ENCODE assay signal across 8 cellular contexts in genomic region chr12:123076604-123077297, GRCh38.
A peak's percentile ranks its signal among the peaks of the same experiment; 100 is the strongest.
DNase-seq lines count a peak whose midpoint lies in the region; ATAC-seq, FAIRE-seq and TF ChIP-seq lines count a peak whose summit lies in the region.

No MANE protein-coding gene starts in this region.

- ATAC-seq in GM18870 (IDR thresholded peaks at IDR 0.05; ENCODE audit: unreplicated experiment): no peak
- ATAC-seq in HG03139 (IDR thresholded peaks at IDR 0.05; ENCODE audit: unreplicated experiment): no peak

- H3K9me3 Mint-ChIP-seq in HFFc6: no peaks in the 10 kb centered on the region

- H3K9me3 ChIP-seq in esophagus squamous epithelium: no peaks in the 10 kb centered on the region

- intact Hi-C loops in esophagus squamous epithelium (cut with DNase I): no loop called here

- peak overlapping the region in 3 of 4 donors; percentile 48 to 71 (median 65) for H3K27ac ChIP-seq in esophagus squamous epithelium

- no peak for TF ChIP-seq POLR2A in H54 (IDR thresholded peaks at IDR 0.05; ENCODE audit: low read depth, low read length)
- TF ChIP-seq POLR2A in esophagus squamous epithelium (IDR thresholded peaks at IDR 0.05): no peak

- H3K36me3 ChIP-seq in esophagus squamous epithelium: no peaks in the 10 kb centered on the region

- WGBS in esophagus squamous epithelium, 2 donors: 17 to 77% methylated on average over 2 to 11 of the region's 11 CpGs

- H3K27me3 ChIP-seq in esophagus squamous epithelium: no peaks in the 10 kb centered on the region

- no peak overlapping the region for H3K4me3 ChIP-seq in esophagus squamous epithelium

- peaks cover 19% of the 10 kb centered on the region for H3K4me1 Mint-ChIP-seq in HFFc6 (ENCODE audit: low read depth)

- no peak overlapping the region for H3K27ac Mint-ChIP-seq in HFFc6

- FAIRE-seq in H54 (lab: Jason Lieb, UNC): no peak

- TF ChIP-seq CTCF in esophagus squamous epithelium (IDR thresholded peaks at IDR 0.05) (no peak), HFFc6 (IDR thresholded peaks at IDR 0.05) (no peak)

- H3K4me3 Mint-ChIP-seq in HFFc6: no peak overlapping the region

- H3K4me1 ChIP-seq in esophagus squamous epithelium: peaks cover 30 to 60% (median 37%) of the 10 kb centered on the region in 3 donors

- H3K36me3 Mint-ChIP-seq in HFFc6 (ENCODE audit: low read depth): no peaks in the 10 kb centered on the region

- H3K27me3 Mint-ChIP-seq in HFFc6 (ENCODE audit: insufficient read depth): peaks cover 34% of the 10 kb centered on the region

- peak; percentile 30 for DNase-seq in H54 (ENCODE audit: insufficient read length, low spot score)
- DNase-seq in activated CD4-positive, alpha-beta T cell treated with anti-CD3 and anti-CD28 coated beads, Interleukin-2, amount 50 U/mL, for 4 hours: peak; percentile 42 to 44
- DNase-seq in esophagus squamous epithelium (lab: John Stamatoyannopoulos, UW): no peak
- DNase-seq in stimulated activated CD8-positive, alpha-beta memory T cell treated with anti-CD3 and anti-CD28 coated beads, Interleukin-15, amount 100 ng/mL, for 4 hours (ENCODE audit: low read depth in 2 of 2): peak; percentile 12 to 53
- DNase-seq in HFFc6: no peak
- DNase-seq in NCI-H1436 (lab: John Stamatoyannopoulos, UW): no peak

Comparison
In these comparisons a context has a peak if more than half of its experiments do, and no peak if none do; other contexts are left out.
1. DNase-seq: peak in H54 (single experiment), activated CD4-positive, alpha-beta T cell treated with anti-CD3 and anti-CD28 coated beads, Interleukin-2, amount 50 U/mL, for 4 hours (2 of 2) and stimulated activated CD8-positive, alpha-beta memory T cell treated with anti-CD3 and anti-CD28 coated beads, Interleukin-15, amount 100 ng/mL, for 4 hours (2 of 2); none in esophagus squamous epithelium (single experiment), HFFc6 (single experiment) and NCI-H1436 (single experiment).